1 cellular context compared by ENCODE assay signal in genomic region chr17:38713456-38713855, GRCh38.
TF ChIP-seq lines count a peak whose summit lies in the region.

No MANE protein-coding gene starts in this region.

TF ChIP-seq in WTC11, 78 proteins besides CTCF, POLR2A, EP300 and RAD21 (continued from another document):
- TF ChIP-seq ZNF281 (CRISPR knock-in tag; IDR thresholded peaks at IDR 0.05) (no peak), ELF4 (CRISPR knock-in tag; IDR thresholded peaks at IDR 0.05; ENCODE audit: low read depth) (no peak), TP53 (CRISPR knock-in tag; IDR thresholded peaks at IDR 0.05) (no peak), SMAD3 (CRISPR knock-in tag; IDR thresholded peaks at IDR 0.05; ENCODE audit: borderline replicate concordance) (no peak), ZNF671 (CRISPR knock-in tag; IDR thresholded peaks at IDR 0.05) (no peak), TEAD4 (CRISPR knock-in tag; IDR thresholded peaks at IDR 0.05) (no peak), GABPB1 (CRISPR knock-in tag; IDR thresholded peaks at IDR 0.05) (no peak), ERG (CRISPR knock-in tag; IDR thresholded peaks at IDR 0.05) (no peak), ZNF138 (CRISPR knock-in tag; conservative IDR thresholded peaks at IDR 0.05) (no peak), ZNF532 (CRISPR knock-in tag; IDR thresholded peaks at IDR 0.05; ENCODE audit: borderline replicate concordance) (no peak), RELA (CRISPR knock-in tag; IDR thresholded peaks at IDR 0.05; ENCODE audit: borderline replicate concordance) (no peak), GRHL2 (CRISPR knock-in tag; IDR thresholded peaks at IDR 0.05; ENCODE audit: insufficient replicate concordance, severe bottlenecking) (no peak), NFYB (CRISPR knock-in tag; conservative IDR thresholded peaks at IDR 0.05; ENCODE audit: low read depth) (no peak), ZNF317 (CRISPR knock-in tag; IDR thresholded peaks at IDR 0.05; ENCODE audit: borderline replicate concordance, low read depth) (no peak), E2F5 (CRISPR knock-in tag; IDR thresholded peaks at IDR 0.05) (no peak), NFATC4 (CRISPR knock-in tag; IDR thresholded peaks at IDR 0.05) (no peak)
- TF ChIP-seq, protein P1, sequence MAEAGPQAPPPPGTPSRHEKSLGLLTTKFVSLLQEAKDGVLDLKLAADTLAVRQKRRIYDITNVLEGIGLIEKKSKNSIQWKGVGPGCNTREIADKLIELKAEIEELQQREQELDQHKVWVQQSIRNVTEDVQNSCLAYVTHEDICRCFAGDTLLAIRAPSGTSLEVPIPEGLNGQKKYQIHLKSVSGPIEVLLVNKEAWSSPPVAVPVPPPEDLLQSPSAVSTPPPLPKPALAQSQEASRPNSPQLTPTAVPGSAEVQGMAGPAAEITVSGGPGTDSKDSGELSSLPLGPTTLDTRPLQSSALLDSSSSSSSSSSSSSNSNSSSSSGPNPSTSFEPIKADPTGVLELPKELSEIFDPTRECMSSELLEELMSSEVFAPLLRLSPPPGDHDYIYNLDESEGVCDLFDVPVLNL (CRISPR knock-in tag; IDR thresholded peaks at IDR 0.05; ENCODE audit: borderline replicate concordance, low read depth): no peak
- TF ChIP-seq, protein P2, sequence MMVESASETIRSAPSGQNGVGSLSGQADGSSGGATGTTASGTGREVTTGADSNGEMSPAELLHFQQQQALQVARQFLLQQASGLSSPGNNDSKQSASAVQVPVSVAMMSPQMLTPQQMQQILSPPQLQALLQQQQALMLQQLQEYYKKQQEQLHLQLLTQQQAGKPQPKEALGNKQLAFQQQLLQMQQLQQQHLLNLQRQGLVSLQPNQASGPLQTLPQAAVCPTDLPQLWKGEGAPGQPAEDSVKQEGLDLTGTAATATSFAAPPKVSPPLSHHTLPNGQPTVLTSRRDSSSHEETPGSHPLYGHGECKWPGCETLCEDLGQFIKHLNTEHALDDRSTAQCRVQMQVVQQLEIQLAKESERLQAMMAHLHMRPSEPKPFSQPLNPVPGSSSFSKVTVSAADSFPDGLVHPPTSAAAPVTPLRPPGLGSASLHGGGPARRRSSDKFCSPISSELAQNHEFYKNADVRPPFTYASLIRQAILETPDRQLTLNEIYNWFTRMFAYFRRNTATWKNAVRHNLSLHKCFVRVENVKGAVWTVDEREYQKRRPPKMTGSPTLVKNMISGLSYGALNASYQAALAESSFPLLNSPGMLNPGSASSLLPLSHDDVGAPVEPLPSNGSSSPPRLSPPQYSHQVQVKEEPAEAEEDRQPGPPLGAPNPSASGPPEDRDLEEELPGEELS (CRISPR knock-in tag; IDR thresholded peaks at IDR 0.05): no peak
